ENCODE assay signal across 1 cellular context in the genomic region with DNA sequence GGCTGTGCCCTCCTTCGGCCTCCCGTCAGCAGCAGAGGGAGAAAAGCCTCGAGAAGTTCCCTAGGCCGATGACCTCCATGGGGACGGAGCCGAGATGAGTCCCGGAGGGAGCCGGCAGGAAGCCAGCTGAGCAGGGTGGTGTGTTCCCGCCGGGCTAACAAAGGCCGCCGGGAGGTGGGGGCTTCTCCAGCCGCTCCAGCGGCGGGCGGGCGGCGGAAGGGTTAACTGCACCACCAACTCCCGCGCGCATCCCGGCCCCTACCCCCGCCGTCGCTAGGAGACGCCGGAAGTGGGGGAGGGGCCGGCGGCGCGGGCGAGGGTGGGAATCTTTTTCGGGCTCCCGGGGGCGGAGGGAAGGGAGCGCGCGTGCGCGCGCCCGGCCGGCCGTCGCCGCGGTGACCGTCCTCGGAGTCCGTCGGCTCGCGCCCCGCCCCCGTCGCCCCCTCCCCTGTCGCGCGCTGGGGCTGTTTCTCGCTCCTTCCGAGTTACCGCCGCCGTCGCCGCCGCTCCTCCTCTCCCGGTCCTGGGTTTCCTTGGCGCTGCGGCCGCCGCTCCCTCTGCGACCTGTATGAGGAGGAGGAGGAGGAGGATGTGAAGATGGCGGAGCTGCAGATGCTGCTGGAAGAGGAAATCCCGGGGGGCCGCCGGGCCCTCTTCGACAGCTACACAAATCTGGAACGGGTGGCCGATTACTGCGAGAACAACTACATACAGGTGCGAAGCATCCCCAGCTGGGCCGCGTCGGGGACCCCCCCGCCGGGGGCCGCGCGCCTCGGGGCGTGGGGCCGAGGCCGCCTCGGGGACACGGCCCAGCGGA.
TF ChIP-seq lines count a peak whose summit lies in the region.

ABI2 (plus strand) TSS at position 477 of the 817 bp plus-strand sequence; CDS start at position 598, 121 bp downstream.

TF ChIP-seq in HepG2, 621 proteins besides CTCF, POLR2A, EP300 and RAD21 (continued from another document and continues in another):
- TF ChIP-seq PRDM10 (CRISPR knock-in tag; IDR thresholded peaks at IDR 0.05; ENCODE audit: low read depth): peak; percentile 71
- TF ChIP-seq, protein P1, sequence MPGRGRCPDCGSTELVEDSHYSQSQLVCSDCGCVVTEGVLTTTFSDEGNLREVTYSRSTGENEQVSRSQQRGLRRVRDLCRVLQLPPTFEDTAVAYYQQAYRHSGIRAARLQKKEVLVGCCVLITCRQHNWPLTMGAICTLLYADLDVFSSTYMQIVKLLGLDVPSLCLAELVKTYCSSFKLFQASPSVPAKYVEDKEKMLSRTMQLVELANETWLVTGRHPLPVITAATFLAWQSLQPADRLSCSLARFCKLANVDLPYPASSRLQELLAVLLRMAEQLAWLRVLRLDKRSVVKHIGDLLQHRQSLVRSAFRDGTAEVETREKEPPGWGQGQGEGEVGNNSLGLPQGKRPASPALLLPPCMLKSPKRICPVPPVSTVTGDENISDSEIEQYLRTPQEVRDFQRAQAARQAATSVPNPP (CRISPR knock-in tag; IDR thresholded peaks at IDR 0.05): peak; percentile 69; the same call in 1 of the 2 replicates
- TF ChIP-seq TSC22D2 (CRISPR knock-in tag; IDR thresholded peaks at IDR 0.05; ENCODE audit: borderline replicate concordance): peak; percentile 65; the same call in 1 of the 2 replicates
- TF ChIP-seq ZNF558 (CRISPR knock-in tag; IDR thresholded peaks at IDR 0.05; ENCODE audit: borderline replicate concordance): peak; percentile 40; the same call in 1 of the 2 replicates
- peak; percentile 76 for TF ChIP-seq ZMYM3 (CRISPR knock-in tag; IDR thresholded peaks at IDR 0.05)
- no peak for TF ChIP-seq ZNF576 (CRISPR knock-in tag; IDR thresholded peaks at IDR 0.05)
- TF ChIP-seq ZSCAN5A (CRISPR knock-in tag; IDR thresholded peaks at IDR 0.05; ENCODE audit: borderline replicate concordance): peak; percentile 77; the same call in 1 of the 2 replicates
- peak; percentile 56; the same call in 1 of the 2 replicates for TF ChIP-seq ZNF280D (CRISPR knock-in tag; IDR thresholded peaks at IDR 0.05)
- peak; percentile 79; the same call in 1 of the 2 replicates for TF ChIP-seq ZC3H13 (CRISPR knock-in tag; IDR thresholded peaks at IDR 0.05)
- TF ChIP-seq NCOA5 (CRISPR knock-in tag; IDR thresholded peaks at IDR 0.05): no peak
- no peak for TF ChIP-seq ZNF329 (CRISPR knock-in tag; IDR thresholded peaks at IDR 0.05; ENCODE audit: low read depth)
- peak; percentile 72; the same call in 1 of the 2 replicates for TF ChIP-seq ZNF331 (CRISPR knock-in tag; IDR thresholded peaks at IDR 0.05)
- TF ChIP-seq, protein P2, sequence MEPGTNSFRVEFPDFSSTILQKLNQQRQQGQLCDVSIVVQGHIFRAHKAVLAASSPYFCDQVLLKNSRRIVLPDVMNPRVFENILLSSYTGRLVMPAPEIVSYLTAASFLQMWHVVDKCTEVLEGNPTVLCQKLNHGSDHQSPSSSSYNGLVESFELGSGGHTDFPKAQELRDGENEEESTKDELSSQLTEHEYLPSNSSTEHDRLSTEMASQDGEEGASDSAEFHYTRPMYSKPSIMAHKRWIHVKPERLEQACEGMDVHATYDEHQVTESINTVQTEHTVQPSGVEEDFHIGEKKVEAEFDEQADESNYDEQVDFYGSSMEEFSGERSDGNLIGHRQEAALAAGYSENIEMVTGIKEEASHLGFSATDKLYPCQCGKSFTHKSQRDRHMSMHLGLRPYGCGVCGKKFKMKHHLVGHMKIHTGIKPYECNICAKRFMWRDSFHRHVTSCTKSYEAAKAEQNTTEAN (CRISPR knock-in tag; conservative IDR thresholded peaks at IDR 0.05): no peak; the same call in 1 of the 2 replicates
- TF ChIP-seq ZNF891 (CRISPR knock-in tag; IDR thresholded peaks at IDR 0.05): no peak; the same call in 1 of the 2 replicates
- TF ChIP-seq, protein P3, sequence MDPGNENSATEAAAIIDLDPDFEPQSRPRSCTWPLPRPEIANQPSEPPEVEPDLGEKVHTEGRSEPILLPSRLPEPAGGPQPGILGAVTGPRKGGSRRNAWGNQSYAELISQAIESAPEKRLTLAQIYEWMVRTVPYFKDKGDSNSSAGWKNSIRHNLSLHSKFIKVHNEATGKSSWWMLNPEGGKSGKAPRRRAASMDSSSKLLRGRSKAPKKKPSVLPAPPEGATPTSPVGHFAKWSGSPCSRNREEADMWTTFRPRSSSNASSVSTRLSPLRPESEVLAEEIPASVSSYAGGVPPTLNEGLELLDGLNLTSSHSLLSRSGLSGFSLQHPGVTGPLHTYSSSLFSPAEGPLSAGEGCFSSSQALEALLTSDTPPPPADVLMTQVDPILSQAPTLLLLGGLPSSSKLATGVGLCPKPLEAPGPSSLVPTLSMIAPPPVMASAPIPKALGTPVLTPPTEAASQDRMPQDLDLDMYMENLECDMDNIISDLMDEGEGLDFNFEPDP (CRISPR knock-in tag; conservative IDR thresholded peaks at IDR 0.05): peak; percentile 96
- TF ChIP-seq BHLHE40 (IDR thresholded peaks at IDR 0.05; ENCODE audit: low read length): 0 out of 2 replicates have a peak, but pooled peaks have one; percentile 3
- peak; percentile 95; the same call in 2 of the 3 replicates for TF ChIP-seq MXI1 (IDR thresholded peaks at IDR 0.05; ENCODE audit: borderline replicate concordance, low read depth, low read length)
- no peak for TF ChIP-seq TCF12 (IDR thresholded peaks at IDR 0.05)
- TF ChIP-seq TCF12 (CRISPR knock-in tag; IDR thresholded peaks at IDR 0.05): peak; percentile 44; the same call in 1 of the 2 replicates
- peak; percentile 97 for TF ChIP-seq U2AF2 (IDR thresholded peaks at IDR 0.05; ENCODE audit: low read depth, low read length)
- TF ChIP-seq MIXL1 (CRISPR knock-in tag; IDR thresholded peaks at IDR 0.05): no peak
- TF ChIP-seq HOXA7 (CRISPR knock-in tag; IDR thresholded peaks at IDR 0.05): peak; percentile 80; the same call in 1 of the 2 replicates
- peak; percentile 63; the same call in 1 of the 2 replicates for TF ChIP-seq ZNF574 (CRISPR knock-in tag; IDR thresholded peaks at IDR 0.05)
- TF ChIP-seq PTBP1 (IDR thresholded peaks at IDR 0.05; ENCODE audit: low read depth, low read length, poor library complexity, severe bottlenecking): peak; percentile 86
- no peak for TF ChIP-seq REXO4 (CRISPR knock-in tag; IDR thresholded peaks at IDR 0.05; ENCODE audit: borderline replicate concordance)
- TF ChIP-seq ZNF431 (CRISPR knock-in tag; IDR thresholded peaks at IDR 0.05; ENCODE audit: borderline replicate concordance, low read depth): peak; percentile 84; the same call in 1 of the 2 replicates
- no peak for TF ChIP-seq ZNF382 (CRISPR knock-in tag; IDR thresholded peaks at IDR 0.05; ENCODE audit: borderline replicate concordance)
- peak; percentile 35; the same call in 1 of the 2 replicates for TF ChIP-seq SKIL (CRISPR knock-in tag; IDR thresholded peaks at IDR 0.05; ENCODE audit: borderline replicate concordance)
- TF ChIP-seq RFX3 (CRISPR knock-in tag; IDR thresholded peaks at IDR 0.05): peak; percentile 94
- TF ChIP-seq, protein P4, sequence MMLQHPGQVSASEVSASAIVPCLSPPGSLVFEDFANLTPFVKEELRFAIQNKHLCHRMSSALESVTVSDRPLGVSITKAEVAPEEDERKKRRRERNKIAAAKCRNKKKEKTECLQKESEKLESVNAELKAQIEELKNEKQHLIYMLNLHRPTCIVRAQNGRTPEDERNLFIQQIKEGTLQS (CRISPR knock-in tag; IDR thresholded peaks at IDR 0.05): no peak
- no peak for TF ChIP-seq FOXA1 (IDR thresholded peaks at IDR 0.05)
- TF ChIP-seq FOXA1 (CRISPR knock-in tag; IDR thresholded peaks at IDR 0.05): no peak
- TF ChIP-seq ELF3 (CRISPR knock-in tag; IDR thresholded peaks at IDR 0.05): peak; percentile 9; the same call in 1 of the 2 replicates
